Comparison of ENCODE assay signal across 22 cellular contexts in the genomic region with DNA sequence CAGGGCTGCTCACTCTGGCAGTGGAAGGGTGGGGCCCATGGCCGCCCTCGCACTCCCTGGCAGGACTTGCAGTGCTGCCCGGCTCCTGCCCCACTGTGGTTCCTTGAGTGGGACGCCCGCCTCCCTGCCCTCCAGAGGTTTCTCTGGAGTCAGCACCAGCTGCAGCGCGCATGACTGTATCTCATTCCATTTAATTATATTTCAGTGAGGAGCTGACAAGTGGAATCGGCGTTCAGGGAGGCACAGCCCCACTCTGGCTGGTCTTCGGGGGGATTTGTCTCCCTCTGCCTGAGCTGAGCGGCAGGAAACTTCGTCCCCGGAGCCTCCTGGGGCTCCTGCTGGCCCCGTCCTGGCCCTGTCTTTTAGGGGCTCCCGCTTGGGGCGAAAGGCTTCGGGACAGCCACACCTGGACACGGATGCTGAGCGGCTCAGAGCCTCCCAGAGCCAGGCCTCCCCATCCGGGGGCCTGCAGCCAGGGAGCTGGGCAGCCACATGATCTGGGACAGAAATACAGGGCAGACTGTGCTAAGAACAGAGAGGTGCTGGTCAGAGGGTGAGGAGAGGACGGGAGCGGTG.
A peak's percentile ranks its signal among the peaks of the same experiment; 100 is the strongest.
DNase-seq lines count a peak whose midpoint lies in the region; ATAC-seq and TF ChIP-seq lines count a peak whose summit lies in the region.
"Had no signal": no experiment of that assay in that cellular context is flagged by ENCODE, and none has a peak within 500 bp of the region (broad histone marks: within the 10 kb centered on the region; RNA-seq: fewer than 3 reads in every experiment).

No MANE protein-coding gene starts in this region.

- H3K27ac Mint-ChIP-seq in activated T-cell treated with anti-CD3 and anti-CD28 coated beads, Interleukin-2, amount 50 U/mL, for 24 hours, result no peak overlapping the region
- no peak overlapping the region for H3K27ac Mint-ChIP-seq in activated T-cell treated with anti-CD3 and anti-CD28 coated beads, Interleukin-2, amount 50 U/mL, for 72 hours

- TF ChIP-seq EP300 in ovary (IDR thresholded peaks at IDR 0.05), result no peak

- H3K4me1 ChIP-seq in ovary (ENCODE audit: insufficient read depth), result no peaks in the 10 kb centered on the region
- H3K4me1 ChIP-seq: ascending aorta had no signal

- H3K4me3 Mint-ChIP-seq in activated T-cell treated with anti-CD3 and anti-CD28 coated beads, Interleukin-2, amount 50 U/mL, for 24 hours, result no peak overlapping the region
- no peak overlapping the region for H3K4me3 Mint-ChIP-seq in activated T-cell treated with anti-CD3 and anti-CD28 coated beads, Interleukin-2, amount 50 U/mL, for 72 hours
- H3K4me3 Mint-ChIP-seq: central memory CD8-positive, alpha-beta T cell had no signal

- whole genome bisulfite sequencing in ovary, 3 donors, result 70 to 80% (median 74%) methylated on average over 19 to 22 of the region's 22 CpGs

- no peaks in the 10 kb centered on the region for H3K9me3 Mint-ChIP-seq in activated T-cell treated with anti-CD3 and anti-CD28 coated beads, Interleukin-2, amount 50 U/mL, for 24 hours
- H3K9me3 Mint-ChIP-seq in activated T-cell treated with anti-CD3 and anti-CD28 coated beads, Interleukin-2, amount 50 U/mL, for 72 hours, result no peaks in the 10 kb centered on the region
- H3K9me3 Mint-ChIP-seq: central memory CD8-positive, alpha-beta T cell had no signal

- peaks cover 9% of the 10 kb centered on the region for H3K4me1 Mint-ChIP-seq in activated T-cell treated with anti-CD3 and anti-CD28 coated beads, Interleukin-2, amount 50 U/mL, for 24 hours (ENCODE audit: low read depth)
- no peaks in the 10 kb centered on the region for H3K4me1 Mint-ChIP-seq in activated T-cell treated with anti-CD3 and anti-CD28 coated beads, Interleukin-2, amount 50 U/mL, for 72 hours (ENCODE audit: low read depth)
- H3K4me1 Mint-ChIP-seq: central memory CD8-positive, alpha-beta T cell had no signal

- DNase-seq in activated T-cell treated with anti-CD3 and anti-CD28 coated beads, Interleukin-2, amount 50 U/mL, for 24 hours, result peak; percentile 13
- DNase-seq in activated T-cell treated with anti-CD3 and anti-CD28 coated beads, Interleukin-2, amount 50 U/mL, for 72 hours, result no peak
- DNase-seq in D341Med (ENCODE audit: low spot score), result peak; percentile 7
- peak in 28 of 42 donors; percentile 6 to 73 (median 32) for DNase-seq in head of caudate nucleus
- DNase-seq in ovary, result peak in 3 of 5 donors; percentile 1 to 11 (median 2)
- no peak for DNase-seq in stimulated activated CD4-positive, alpha-beta T cell treated with anti-CD3 and anti-CD28 coated beads, Interleukin-2, amount 100 ng/mL, for 24 hours
- no peak for DNase-seq in stimulated activated CD4-positive, alpha-beta T cell treated with anti-CD3 and anti-CD28 coated beads, Interleukin-12 subunit alpha, Interleukin-12 subunit beta, amount 100 ng/mL, for 4 hours
- DNase-seq in LoVo (ENCODE audit: low spot score), result no peak
- DNase-seq: activated CD4-positive, alpha-beta T cell treated with anti-CD3 and anti-CD28 coated beads for 1 hour; C1 segment of cervical spinal cord; effector memory CD4-positive, alpha-beta T cell; esophagus squamous epithelium; MM.1S; NCI-H2171 treated with DMSO at 0.1 percent for 48 hours; NCI-H526; stimulated activated CD4-positive, alpha-beta T cell treated with anti-CD3 and anti-CD28 coated beads, Interleukin-15, amount 100 ng/mL, for 24 hours; T1000 had no signal

- no peaks in the 10 kb centered on the region for H3K36me3 Mint-ChIP-seq in activated T-cell treated with anti-CD3 and anti-CD28 coated beads, Interleukin-2, amount 50 U/mL, for 24 hours (ENCODE audit: low read depth)
- H3K36me3 Mint-ChIP-seq in activated T-cell treated with anti-CD3 and anti-CD28 coated beads, Interleukin-2, amount 50 U/mL, for 72 hours (ENCODE audit: insufficient read depth in 2 of 2), result peaks cover 0 to 1% of the 10 kb centered on the region in 2 donors

- H3K4me3 ChIP-seq in ovary, result no peak overlapping the region
- H3K4me3 ChIP-seq: ascending aorta, esophagus squamous epithelium had no signal

- peaks cover 24% of the 10 kb centered on the region for H3K27me3 Mint-ChIP-seq in activated T-cell treated with anti-CD3 and anti-CD28 coated beads, Interleukin-2, amount 50 U/mL, for 24 hours
- H3K27me3 Mint-ChIP-seq in activated T-cell treated with anti-CD3 and anti-CD28 coated beads, Interleukin-2, amount 50 U/mL, for 72 hours (ENCODE audit: low read depth), result peaks cover 5% of the 10 kb centered on the region

- H3K36me3 ChIP-seq in ovary, result no peaks in the 10 kb centered on the region
- H3K36me3 ChIP-seq: ascending aorta, esophagus squamous epithelium, neutrophil had no signal

- no peak for TF ChIP-seq CTCF in ovary (IDR thresholded peaks at IDR 0.05)

- no peaks in the 10 kb centered on the region for H3K9me3 ChIP-seq in ovary
- H3K9me3 ChIP-seq: ascending aorta, esophagus squamous epithelium, neutrophil had no signal

- no peak for ATAC-seq in activated T-cell treated with anti-CD3 and anti-CD28 coated beads, Interleukin-2, amount 50 U/mL, for 72 hours (replicated peaks in 1 of 2)
- ATAC-seq: left colon had no signal

- intact Hi-C loops in head of caudate nucleus (cut with DNase I) (no loop called here), ovary (cut with DNase I) (no loop called here)

- no peak for TF ChIP-seq POLR2A in ovary (IDR thresholded peaks at IDR 0.05)

- no peak overlapping the region for H3K27ac ChIP-seq in ovary
- H3K27ac ChIP-seq: ascending aorta, esophagus squamous epithelium, neutrophil, RWPE1 had no signal

- H3K27me3 ChIP-seq in ovary, result no peaks in the 10 kb centered on the region
- H3K27me3 ChIP-seq: ascending aorta had no signal

Comparison
In these comparisons a context has a peak if more than half of its experiments do, and no peak if none do; other contexts are left out.
1. DNase-seq: peak in activated T-cell treated with anti-CD3 and anti-CD28 coated beads, Interleukin-2, amount 50 U/mL, for 24 hours (single experiment), D341Med (single experiment), head of caudate nucleus (28 of 42) and ovary (3 of 5); none in activated T-cell treated with anti-CD3 and anti-CD28 coated beads, Interleukin-2, amount 50 U/mL, for 72 hours (0 of 2), stimulated activated CD4-positive, alpha-beta T cell treated with anti-CD3 and anti-CD28 coated beads, Interleukin-2, amount 100 ng/mL, for 24 hours (0 of 2), stimulated activated CD4-positive, alpha-beta T cell treated with anti-CD3 and anti-CD28 coated beads, Interleukin-12 subunit alpha, Interleukin-12 subunit beta, amount 100 ng/mL, for 4 hours (single experiment) and LoVo (single experiment).